ENCODE assay signal across 16 cellular contexts in the genomic region with DNA sequence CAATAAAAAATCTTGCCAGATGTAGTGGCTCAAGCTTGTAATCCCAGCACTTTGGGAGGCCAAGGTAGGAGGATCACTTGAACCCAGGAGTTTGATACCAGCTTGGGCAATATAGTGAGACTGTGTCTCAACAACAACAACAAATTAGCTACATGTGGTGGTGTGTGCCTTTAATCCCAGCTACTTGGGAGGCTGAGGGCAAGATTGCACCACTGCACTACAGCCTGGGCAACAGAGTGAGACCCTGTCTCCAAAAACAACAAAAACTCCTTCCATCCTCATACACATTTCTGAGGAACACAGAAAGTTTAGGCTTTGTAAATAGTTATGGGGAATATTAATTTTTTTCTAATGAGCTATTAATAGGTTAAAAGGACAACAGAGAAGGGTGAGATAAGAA. TPM values are rescaled to one million over a fixed set of nuclear protein-coding genes. Genes with fewer than 3 reads are reported as not detected.
DNase-seq lines count a peak whose midpoint lies in the region; FAIRE-seq and TF ChIP-seq lines count a peak whose summit lies in the region.
"Had no signal": no experiment of that assay in that cellular context is flagged by ENCODE, and none has a peak within 500 bp of the region (broad histone marks: within the 10 kb centered on the region; RNA-seq: fewer than 3 reads in every experiment).

No MANE protein-coding gene starts in this region.

- H4K20me1 ChIP-seq in BLaER1 = peaks cover 42% of the 10 kb centered on the region
- peaks cover 0 to 19% (median 0%) of the 10 kb centered on the region in 11 experiments; a peak in 3 of 22 replicates for H4K20me1 ChIP-seq in BLaER1 treated with 17β-estradiol and CSF1 and Interleukin-3, amounts not matched to agents 10 nM and 100 nM
- H4K20me1 ChIP-seq in astrocyte (ENCODE audit: insufficient read depth, low read length) = no peaks in the 10 kb centered on the region
- H4K20me1 ChIP-seq in osteoblast (ENCODE audit: insufficient read depth, low read length) = no peaks in the 10 kb centered on the region

- H3K36me3 Mint-ChIP-seq in astrocyte (ENCODE audit: low read depth, unreplicated experiment) = no peaks in the 10 kb centered on the region

- no peak overlapping the region for H4K8ac ChIP-seq in mesenchymal stem cell (ENCODE audit: low read length)

- no peak overlapping the region for H2BK120ac ChIP-seq in mesenchymal stem cell (ENCODE audit: low read depth, low read length)

- H3K79me2 ChIP-seq in astrocyte (ENCODE audit: insufficient read depth, low read length) (no peaks in the 10 kb centered on the region), osteoblast (ENCODE audit: insufficient read depth, low read length) (no peaks in the 10 kb centered on the region)

- no peaks in the 10 kb centered on the region for H3K9me3 ChIP-seq in BLaER1
- H3K9me3 ChIP-seq in BLaER1 treated with 17β-estradiol and CSF1 and Interleukin-3, amounts not matched to agents 10 nM and 100 nM (replicated peaks in 1 of 11) = no peaks in the 10 kb centered on the region
- H3K9me3 ChIP-seq in astrocyte (ENCODE audit: insufficient read depth, low read depth, low read length) = no peaks in the 10 kb centered on the region
- no peaks in the 10 kb centered on the region for H3K9me3 ChIP-seq in mesenchymal stem cell (ENCODE audit: control insufficient read depth, low read length)
- H3K9me3 ChIP-seq in Peyer's patch = no peaks in the 10 kb centered on the region
- H3K9me3 ChIP-seq in osteoblast (ENCODE audit: low read depth, low read length) = no peaks in the 10 kb centered on the region
- H3K9me3 ChIP-seq: BE2C, HAP-1 had no signal

- no peak overlapping the region for H3K18ac ChIP-seq in mesenchymal stem cell (ENCODE audit: low read depth in 1 of 2, low read length in 2 of 2)

- DNase-seq in astrocyte (ENCODE audit: low read depth) = no peak
- no peak for DNase-seq in mesenchymal stem cell
- no peak for DNase-seq in Peyer's patch
- DNase-seq in osteoblast (ENCODE audit: insufficient read length, low spot score, missing footprints) = no peak
- DNase-seq in GM10266 (ENCODE audit: extremely low spot score) = no peak
- DNase-seq: BE2C; CD4-positive, alpha-beta memory T cell; DMS153; DMS79; GDM1 had no signal

- H3K9me3 Mint-ChIP-seq in astrocyte (ENCODE audit: unreplicated experiment) = no peaks in the 10 kb centered on the region
- H3K9me3 Mint-ChIP-seq: CD14-positive monocyte; CD4-positive, alpha-beta memory T cell had no signal

- no peaks in the 10 kb centered on the region for H3K27me3 Mint-ChIP-seq in astrocyte (ENCODE audit: low read depth, unreplicated experiment)
- H3K27me3 Mint-ChIP-seq: CD4-positive, alpha-beta memory T cell had no signal

- H3K4me1 ChIP-seq in BLaER1 (peaks cover 65% of the 10 kb centered on the region), astrocyte (ENCODE audit: insufficient read depth, low read length) (peaks cover 3% of the 10 kb centered on the region), mesenchymal stem cell (ENCODE audit: control insufficient read depth, insufficient read depth, low read depth, low read length) (peaks cover 12% of the 10 kb centered on the region), Peyer's patch (no peaks in the 10 kb centered on the region), osteoblast (ENCODE audit: insufficient read depth, low read length) (no peaks in the 10 kb centered on the region)
- peaks cover 49 to 65% (median 59%) of the 10 kb centered on the region in 10 experiments for H3K4me1 ChIP-seq in BLaER1 treated with 17β-estradiol and CSF1 and Interleukin-3, amounts not matched to agents 10 nM and 100 nM
- H3K4me1 ChIP-seq: BE2C had no signal

- peaks cover 4% of the 10 kb centered on the region for H3K79me1 ChIP-seq in mesenchymal stem cell (replicated peaks; ENCODE audit: low read length, poor library complexity, severe bottlenecking)

- peaks cover 27% of the 10 kb centered on the region for H3K4me1 Mint-ChIP-seq in astrocyte (ENCODE audit: low read depth, unreplicated experiment)
- H3K4me1 Mint-ChIP-seq: CD14-positive monocyte had no signal

- H3K9ac ChIP-seq in BLaER1 (no peak overlapping the region), astrocyte (ENCODE audit: low read length) (no peak overlapping the region), mesenchymal stem cell (ENCODE audit: low read length) (no peak overlapping the region)
- H3K9ac ChIP-seq in BLaER1 treated with 17β-estradiol and CSF1 and Interleukin-3, amounts not matched to agents 10 nM and 100 nM = no peak overlapping the region

- H2AFZ ChIP-seq in astrocyte (ENCODE audit: low read depth, low read length) = no peak overlapping the region
- H2AFZ ChIP-seq in mesenchymal stem cell (ENCODE audit: low read depth, low read length) = no peak overlapping the region
- no peak overlapping the region for H2AFZ ChIP-seq in osteoblast (ENCODE audit: low read length)

- H3K4me3 ChIP-seq in BLaER1 (no peak overlapping the region), astrocyte (ENCODE audit: insufficient read depth, low read depth, low read length) (no peak overlapping the region), mesenchymal stem cell (ENCODE audit: insufficient read depth in 1 of 2, low read depth in 1 of 2, low read length in 2 of 2) (no peak overlapping the region), Peyer's patch (no peak overlapping the region), osteoblast (ENCODE audit: insufficient read depth, low read length) (no peak overlapping the region)
- no peak overlapping the region for H3K4me3 ChIP-seq in BLaER1 treated with 17β-estradiol and CSF1 and Interleukin-3, amounts not matched to agents 10 nM and 100 nM
- H3K4me3 ChIP-seq: HAP-1 had no signal

- H2BK15ac ChIP-seq in mesenchymal stem cell (ENCODE audit: low read depth, poor library complexity, severe bottlenecking) = no peak overlapping the region

- H3K27me3 ChIP-seq in BLaER1 (no peaks in the 10 kb centered on the region), astrocyte (ENCODE audit: insufficient read depth, low read length) (no peaks in the 10 kb centered on the region), mesenchymal stem cell (ENCODE audit: control insufficient read depth in 1 of 2, insufficient read depth in 1 of 2, low read length in 2 of 2) (no peaks in the 10 kb centered on the region), Peyer's patch (no peaks in the 10 kb centered on the region), osteoblast (ENCODE audit: insufficient read depth, low read length) (no peaks in the 10 kb centered on the region)
- H3K27me3 ChIP-seq in BLaER1 treated with 17β-estradiol and CSF1 and Interleukin-3, amounts not matched to agents 10 nM and 100 nM = no peaks in the 10 kb centered on the region
- H3K27me3 ChIP-seq: BE2C had no signal

- H3K4me2 ChIP-seq in BLaER1 (peak overlapping the region; percentile 71; the same call in 1 of the 2 replicates), astrocyte (ENCODE audit: low read length) (no peak overlapping the region), mesenchymal stem cell (ENCODE audit: low read length, poor library complexity, severe bottlenecking) (no peak overlapping the region), osteoblast (ENCODE audit: insufficient read depth, low read length) (no peak overlapping the region)
- peak overlapping the region in 6 of 11 experiments; percentile 61 to 74 (median 64); a peak in 9 of 22 replicates for H3K4me2 ChIP-seq in BLaER1 treated with 17β-estradiol and CSF1 and Interleukin-3, amounts not matched to agents 10 nM and 100 nM

- H3K4me3 Mint-ChIP-seq in astrocyte (ENCODE audit: unreplicated experiment) = no peak overlapping the region
- H3K4me3 Mint-ChIP-seq: CD14-positive monocyte; CD4-positive, alpha-beta memory T cell had no signal

- no peak overlapping the region for H3K23ac ChIP-seq in mesenchymal stem cell (ENCODE audit: low read length in 2 of 2)

- TF ChIP-seq CTCF in astrocyte (IDR thresholded peaks at IDR 0.05; ENCODE audit: insufficient read depth, low read depth, low read length) = no peak
- TF ChIP-seq CTCF in Peyer's patch (IDR thresholded peaks at IDR 0.05) = no peak
- TF ChIP-seq CTCF in osteoblast (IDR thresholded peaks at IDR 0.05; ENCODE audit: extremely low read depth, low read depth, low read length) = no peak
- no peak for TF ChIP-seq CTCF in GM10266 (IDR thresholded peaks at IDR 0.05; ENCODE audit: control insufficient read depth, insufficient read depth, low read depth, missing control alignments)

- no peak overlapping the region for H2BK12ac ChIP-seq in mesenchymal stem cell (ENCODE audit: low read length in 2 of 2)

- peak overlapping the region; percentile 83 for H2AK5ac ChIP-seq in mesenchymal stem cell (ENCODE audit: low read length, severe bottlenecking)

- no peak overlapping the region for H4K91ac ChIP-seq in mesenchymal stem cell (ENCODE audit: low read length)

- no peak for TF ChIP-seq POLR2A in Peyer's patch (IDR thresholded peaks at IDR 0.05)

- no peak for FAIRE-seq in astrocyte (lab: Jason Lieb, UNC)
- FAIRE-seq: A204.1, H1 had no signal

- no peak overlapping the region for H2BK5ac ChIP-seq in mesenchymal stem cell (ENCODE audit: low read depth, low read length, poor library complexity, severe bottlenecking)

- no peak overlapping the region for H3K27ac ChIP-seq in BLaER1
- no peak overlapping the region for H3K27ac ChIP-seq in BLaER1 treated with 17β-estradiol and CSF1 and Interleukin-3, amounts not matched to agents 10 nM and 100 nM
- H3K27ac ChIP-seq in astrocyte (ENCODE audit: low read depth, low read length) = no peak overlapping the region
- H3K27ac ChIP-seq in mesenchymal stem cell (ENCODE audit: low read length, poor library complexity, severe bottlenecking) = peak overlapping the region; percentile 69
- no peak overlapping the region for H3K27ac ChIP-seq in Peyer's patch
- H3K27ac ChIP-seq in osteoblast (ENCODE audit: low read depth, low read length) = no peak overlapping the region

- H3K14ac ChIP-seq in mesenchymal stem cell (ENCODE audit: low read length in 2 of 2) = no peak overlapping the region

- H3K4ac ChIP-seq in mesenchymal stem cell (ENCODE audit: low read depth in 1 of 2, low read length in 2 of 2) = no peak overlapping the region

- peak overlapping the region; percentile 58 for H3K27ac Mint-ChIP-seq in astrocyte (ENCODE audit: unreplicated experiment)
- H3K27ac Mint-ChIP-seq: CD14-positive monocyte had no signal

- H3K36me3 ChIP-seq in BLaER1 (peaks cover 10% of the 10 kb centered on the region), astrocyte (ENCODE audit: insufficient read depth, low read length) (no peaks in the 10 kb centered on the region), mesenchymal stem cell (ENCODE audit: control insufficient read depth in 1 of 2, insufficient read depth in 2 of 2, low read depth in 1 of 2, low read length in 2 of 2) (no peaks in the 10 kb centered on the region), Peyer's patch (no peaks in the 10 kb centered on the region), osteoblast (ENCODE audit: insufficient read depth, low read length) (no peaks in the 10 kb centered on the region)
- H3K36me3 ChIP-seq in BLaER1 treated with 17β-estradiol and CSF1 and Interleukin-3, amounts not matched to agents 10 nM and 100 nM = peaks cover 0 to 15% (median 0%) of the 10 kb centered on the region in 11 experiments; a peak in 3 of 22 replicates
- H3K36me3 ChIP-seq: BE2C, HAP-1 had no signal

RNA-seq across cellular contexts. Expression of gene PDE6D, which starts 17.0 kb away (rescaled TPM):
- total RNA-seq in astrocyte = 18.9 and 19.0 TPM in 2 replicates
- 19.6 TPM for polyA plus RNA-seq in mesenchymal stem cell (2013, experiment 1 of 2)
- 19.9 TPM for polyA plus RNA-seq in mesenchymal stem cell (2013, experiment 2 of 2)
- 10 to 100 TPM; 20.0 to 59.4 (median 25.7) TPM for total RNA-seq in Peyer's patch
- total RNA-seq in osteoblast = 19.2 and 21.5 TPM in 2 replicates

RNA-seq across cellular contexts. Expression of gene COPS7B, which starts 22.1 kb away (rescaled TPM):
- total RNA-seq in astrocyte (39.6 and 45.0 TPM in 2 replicates), Peyer's patch (100 to 1,000 TPM in 1 of 4 donors, 10 to 100 TPM in 3; 33.5 to 217 (median 43.4) TPM), osteoblast (19.5 and 19.7 TPM in 2 replicates)
- polyA plus RNA-seq in mesenchymal stem cell (2013, experiment 1 of 2) = 28.1 TPM
- polyA plus RNA-seq in mesenchymal stem cell (2013, experiment 2 of 2) = 24.5 TPM

RNA-seq across cellular contexts. Expression of gene PTMA, which starts 55.8 kb away (rescaled TPM):
- 396 and 469 TPM in 2 replicates for total RNA-seq in astrocyte
- polyA plus RNA-seq in mesenchymal stem cell (2013, experiment 1 of 2) = 1,344 TPM
- 1,330 TPM for polyA plus RNA-seq in mesenchymal stem cell (2013, experiment 2 of 2)
- total RNA-seq in Peyer's patch = 1,000 to 10,000 TPM in 1 of 4 donors, 100 to 1,000 TPM in 3; 316 to 1,049 (median 353) TPM
- 459 and 545 TPM in 2 replicates for total RNA-seq in osteoblast

Comparison
In these comparisons a context has a peak if more than half of its experiments do, and no peak if none do; other contexts are left out.
1. H3K4me2 ChIP-seq: peak in BLaER1 (single experiment) and BLaER1 treated with 17β-estradiol and CSF1 and Interleukin-3, amounts not matched to agents 10 nM and 100 nM (6 of 11); none in astrocyte (single experiment), mesenchymal stem cell (single experiment) and osteoblast (single experiment).